In the genomic region with DNA sequence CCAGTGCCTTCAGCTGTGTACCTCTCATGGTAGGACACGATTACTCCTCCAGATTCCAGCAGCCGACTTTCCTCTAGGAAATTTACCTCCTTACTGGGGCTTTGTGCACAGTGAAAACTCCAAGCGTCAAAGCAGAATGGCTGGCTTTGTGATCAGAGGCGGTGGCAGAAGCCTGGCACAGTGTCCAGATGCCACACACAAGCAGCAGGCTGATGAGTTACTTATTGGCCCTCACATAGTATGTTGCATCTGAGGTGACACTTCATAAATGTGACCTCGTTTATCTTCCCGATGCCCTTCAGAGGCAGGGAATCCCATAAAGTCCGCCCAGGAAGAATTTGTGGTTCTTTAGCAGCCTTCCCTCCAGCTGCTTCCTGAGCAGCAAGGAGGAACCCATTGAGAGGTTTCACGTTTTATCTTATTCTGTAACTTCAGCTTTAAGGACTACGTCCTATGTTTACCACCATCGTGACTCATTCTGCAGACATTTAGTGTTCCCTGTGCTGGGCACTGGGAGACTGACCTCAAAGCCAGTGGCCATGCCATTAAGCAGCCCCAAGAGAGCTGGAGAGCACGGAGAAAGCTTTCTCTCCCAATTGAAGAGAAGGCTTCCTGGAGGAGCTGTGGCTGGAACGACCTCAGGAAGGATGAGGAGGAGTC, we compare ENCODE assay signal across 11 cellular contexts.
DNase-seq lines count a peak whose midpoint lies in the region; ATAC-seq and TF ChIP-seq lines count a peak whose summit lies in the region.
"Had no signal": no experiment of that assay in that cellular context is flagged by ENCODE, and none has a peak within 500 bp of the region (broad histone marks: within the 10 kb centered on the region; RNA-seq: fewer than 3 reads in every experiment).

No MANE protein-coding gene starts in this region.

- no peak for ATAC-seq in naive thymus-derived CD4-positive, alpha-beta T cell

- H3K36me3 ChIP-seq in osteoblast (ENCODE audit: insufficient read depth, low read length) (no peaks in the 10 kb centered on the region), endodermal cell (ENCODE audit: control insufficient read depth, insufficient read depth, low read length) (no peaks in the 10 kb centered on the region)
- H3K36me3 ChIP-seq in effector memory CD4-positive, alpha-beta T cell (ENCODE audit: control insufficient read depth, insufficient read depth, low read length): no peaks in the 10 kb centered on the region
- H3K36me3 ChIP-seq in naive thymus-derived CD4-positive, alpha-beta T cell (ENCODE audit: control insufficient read depth in 2 of 3, insufficient read depth in 3 of 3, low read length in 3 of 3): no peaks in the 10 kb centered on the region
- H3K36me3 ChIP-seq: transverse colon had no signal

- peak; percentile 63 for DNase-seq in Daoy (ENCODE audit: low read depth)
- DNase-seq in NCI-H226: peak; percentile 55
- no peak for DNase-seq in chondrocyte (ENCODE audit: low spot score)
- DNase-seq in osteoblast (ENCODE audit: insufficient read length, low spot score, missing footprints): peak; percentile 73
- DNase-seq in effector memory CD4-positive, alpha-beta T cell: no peak
- DNase-seq in naive thymus-derived CD4-positive, alpha-beta T cell: no peak
- no peak for DNase-seq in NCI-H526 (lab: John Stamatoyannopoulos, UW)
- DNase-seq in endodermal cell: no peak
- DNase-seq: hypothalamus, naive B cell, transverse colon had no signal

- H3K9me3 Mint-ChIP-seq in chondrocyte (ENCODE audit: low read depth) (no peaks in the 10 kb centered on the region), endodermal cell (no peaks in the 10 kb centered on the region)
- no peaks in the 10 kb centered on the region for H3K9me3 Mint-ChIP-seq in naive thymus-derived CD4-positive, alpha-beta T cell
- H3K9me3 Mint-ChIP-seq: naive B cell had no signal

- H3K4me3 Mint-ChIP-seq in chondrocyte (ENCODE audit: unreplicated experiment) (no peak overlapping the region), endodermal cell (no peak overlapping the region)
- H3K4me3 Mint-ChIP-seq in naive thymus-derived CD4-positive, alpha-beta T cell: no peak overlapping the region
- H3K4me3 Mint-ChIP-seq: naive B cell had no signal

- no peaks in the 10 kb centered on the region for H3K9me3 ChIP-seq in osteoblast (ENCODE audit: low read depth, low read length)
- H3K9me3 ChIP-seq in effector memory CD4-positive, alpha-beta T cell (ENCODE audit: control insufficient read depth, low read length): no peaks in the 10 kb centered on the region
- no peaks in the 10 kb centered on the region for H3K9me3 ChIP-seq in naive thymus-derived CD4-positive, alpha-beta T cell (ENCODE audit: control insufficient read depth in 2 of 3, low read length in 3 of 3)
- H3K9me3 ChIP-seq in endodermal cell (ENCODE audit: control insufficient read depth, low read length): no peaks in the 10 kb centered on the region
- H3K9me3 ChIP-seq: transverse colon had no signal

- peak overlapping the region; percentile 21 for H2AFZ ChIP-seq in osteoblast (ENCODE audit: low read length)

- H3K4me3 ChIP-seq in osteoblast (ENCODE audit: insufficient read depth, low read length): no peak overlapping the region
- no peak overlapping the region for H3K4me3 ChIP-seq in effector memory CD4-positive, alpha-beta T cell (ENCODE audit: insufficient read depth, low read depth, low read length, poor library complexity, severe bottlenecking)
- H3K4me3 ChIP-seq in naive thymus-derived CD4-positive, alpha-beta T cell (ENCODE audit: low read length): no peak overlapping the region
- H3K4me3 ChIP-seq in endodermal cell (ENCODE audit: low read length): no peak overlapping the region
- H3K4me3 ChIP-seq: transverse colon had no signal

- H3K4me1 ChIP-seq in osteoblast (ENCODE audit: insufficient read depth, low read length): peaks cover 9% of the 10 kb centered on the region
- no peaks in the 10 kb centered on the region for H3K4me1 ChIP-seq in effector memory CD4-positive, alpha-beta T cell (ENCODE audit: control insufficient read depth, insufficient read depth, low read length, poor library complexity, severe bottlenecking)
- no peaks in the 10 kb centered on the region for H3K4me1 ChIP-seq in naive thymus-derived CD4-positive, alpha-beta T cell (ENCODE audit: control insufficient read depth in 2 of 2, insufficient read depth in 2 of 2, low read length in 2 of 2)
- H3K4me1 ChIP-seq in endodermal cell (ENCODE audit: control insufficient read depth, insufficient read depth, low read length): peaks cover 15% of the 10 kb centered on the region
- H3K4me1 ChIP-seq: transverse colon had no signal

- H3K27me3 Mint-ChIP-seq in chondrocyte (ENCODE audit: low read depth) (no peaks in the 10 kb centered on the region), endodermal cell (ENCODE audit: insufficient read depth) (peaks cover 52% of the 10 kb centered on the region)
- H3K27me3 Mint-ChIP-seq in naive thymus-derived CD4-positive, alpha-beta T cell: peaks cover 0 to 6% (median 0%) of the 10 kb centered on the region in 5 donors

- no peaks in the 10 kb centered on the region for H3K36me3 Mint-ChIP-seq in chondrocyte (ENCODE audit: low read depth)
- peaks cover 0 to 20% (median 6%) of the 10 kb centered on the region in 5 donors for H3K36me3 Mint-ChIP-seq in naive thymus-derived CD4-positive, alpha-beta T cell
- no peaks in the 10 kb centered on the region for H3K36me3 Mint-ChIP-seq in endodermal cell (ENCODE audit: low read depth)

- peaks cover 30% of the 10 kb centered on the region for H3K4me1 Mint-ChIP-seq in chondrocyte (ENCODE audit: low read depth)
- H3K4me1 Mint-ChIP-seq in naive thymus-derived CD4-positive, alpha-beta T cell: peaks cover 0 to 2% (median 0%) of the 10 kb centered on the region in 7 donors
- H3K4me1 Mint-ChIP-seq in endodermal cell: peaks cover 23% of the 10 kb centered on the region

- H4K20me1 ChIP-seq in osteoblast (ENCODE audit: insufficient read depth, low read length): no peaks in the 10 kb centered on the region

- no peak for TF ChIP-seq CTCF in chondrocyte (IDR thresholded peaks at IDR 0.05)
- TF ChIP-seq CTCF in osteoblast (IDR thresholded peaks at IDR 0.05; ENCODE audit: extremely low read depth, low read depth, low read length): no peak
- no peak for TF ChIP-seq CTCF in endodermal cell (conservative IDR thresholded peaks at IDR 0.05)

- no peaks in the 10 kb centered on the region for H3K27me3 ChIP-seq in osteoblast (ENCODE audit: insufficient read depth, low read length)
- H3K27me3 ChIP-seq in effector memory CD4-positive, alpha-beta T cell (replicated peaks; ENCODE audit: control insufficient read depth, insufficient read depth, low read length, poor library complexity, severe bottlenecking): no peaks in the 10 kb centered on the region
- H3K27me3 ChIP-seq in naive thymus-derived CD4-positive, alpha-beta T cell (ENCODE audit: control insufficient read depth in 2 of 2, insufficient read depth in 2 of 2, low read length in 2 of 2): no peaks in the 10 kb centered on the region
- peaks cover 24% of the 10 kb centered on the region for H3K27me3 ChIP-seq in endodermal cell (ENCODE audit: control insufficient read depth, insufficient read depth, low read length, poor library complexity, severe bottlenecking)
- H3K27me3 ChIP-seq: transverse colon had no signal

- H3K27ac Mint-ChIP-seq in chondrocyte (ENCODE audit: unreplicated experiment): peak overlapping the region; percentile 72
- no peak overlapping the region for H3K27ac Mint-ChIP-seq in naive thymus-derived CD4-positive, alpha-beta T cell
- no peak overlapping the region for H3K27ac Mint-ChIP-seq in endodermal cell

- WGBS in endodermal cell (ENCODE audit: insufficient coverage in 1 of 2, insufficient read length in 1 of 2), 2 experiments: 86 to 88% methylated on average over 10 to 12 of the region's 12 CpGs

- POLR2A ChIA-PET in naive thymus-derived CD4-positive, alpha-beta T cell (lab: Charles Lee): no interaction called here

- no peaks in the 10 kb centered on the region for H3K79me2 ChIP-seq in osteoblast (ENCODE audit: insufficient read depth, low read length)

- intact Hi-C loops in naive thymus-derived CD4-positive, alpha-beta T cell (cut with micrococcal nuclease): no loop called here

- no peak overlapping the region for H3K9ac ChIP-seq in endodermal cell (ENCODE audit: extremely low read depth, low read length, poor library complexity, severe bottlenecking)

- peak overlapping the region; percentile 55 for H3K4me2 ChIP-seq in osteoblast (ENCODE audit: insufficient read depth, low read length)

- CTCF ChIA-PET in naive thymus-derived CD4-positive, alpha-beta T cell (lab: Charles Lee): no interaction called here

- no peak overlapping the region for H3K27ac ChIP-seq in osteoblast (ENCODE audit: low read depth, low read length)
- no peak overlapping the region for H3K27ac ChIP-seq in effector memory CD4-positive, alpha-beta T cell (ENCODE audit: insufficient read depth, low read length, poor library complexity, severe bottlenecking)
- no peak overlapping the region for H3K27ac ChIP-seq in naive thymus-derived CD4-positive, alpha-beta T cell (ENCODE audit: low read depth, low read length)
- no peak overlapping the region for H3K27ac ChIP-seq in endodermal cell (ENCODE audit: low read depth, low read length)
- H3K27ac ChIP-seq: transverse colon had no signal

Comparison
In these comparisons a context has a peak if more than half of its experiments do, and no peak if none do; other contexts are left out.
1. DNase-seq: peak in Daoy (single experiment), NCI-H226 (single experiment) and osteoblast (single experiment); none in chondrocyte (single experiment), effector memory CD4-positive, alpha-beta T cell (0 of 3), naive thymus-derived CD4-positive, alpha-beta T cell (0 of 9), NCI-H526 (0 of 2) and endodermal cell (single experiment).